ENCODE assay signal across 18 cellular contexts in the genomic region with DNA sequence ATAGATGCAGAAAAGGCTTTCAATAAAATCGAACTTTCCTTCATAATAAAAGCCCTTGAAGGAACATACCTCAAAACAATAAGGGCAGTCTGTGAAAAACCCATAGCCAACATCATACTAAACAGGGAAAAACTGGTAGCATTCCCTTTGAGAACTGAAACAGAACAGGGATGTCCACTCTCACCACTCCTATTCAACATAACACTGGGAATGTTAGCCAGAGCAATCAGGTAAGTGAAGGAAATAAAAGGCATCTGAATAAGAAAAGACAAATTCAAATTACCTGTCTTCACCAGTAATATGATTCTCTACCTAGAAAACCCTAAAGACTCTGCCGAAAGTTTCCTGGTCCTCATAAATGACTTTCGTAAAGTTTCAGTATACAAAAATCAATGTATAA.
DNase-seq lines count a peak whose midpoint lies in the region; ATAC-seq and TF ChIP-seq lines count a peak whose summit lies in the region.
"Had no signal": no experiment of that assay in that cellular context is flagged by ENCODE, and none has a peak within 500 bp of the region (broad histone marks: within the 10 kb centered on the region; RNA-seq: fewer than 3 reads in every experiment).

No MANE protein-coding gene starts in this region.

- H3K36me3 Mint-ChIP-seq in H9 (ENCODE audit: insufficient read depth in 1 of 3, low read depth in 3 of 3) (no peaks in the 10 kb centered on the region), WTC11 (no peaks in the 10 kb centered on the region)
- H3K36me3 Mint-ChIP-seq: CD4-positive, CD25-positive, alpha-beta regulatory T cell; CD8-positive, alpha-beta T cell had no signal

- no peak overlapping the region for H2BK12ac ChIP-seq in H9 (ENCODE audit: insufficient read length, low read depth, low read length)

- no peak overlapping the region for H2BK120ac ChIP-seq in H9 (ENCODE audit: low read depth, low read length, poor library complexity, severe bottlenecking)

- H2AK5ac ChIP-seq in H9 (ENCODE audit: insufficient read length, low read length): no peak overlapping the region

- TF ChIP-seq CTCF in H9 (conservative IDR thresholded peaks at IDR 0.05): no peak
- no peak for TF ChIP-seq CTCF in WTC11 (IDR thresholded peaks at IDR 0.05)

- no peak overlapping the region for H2BK15ac ChIP-seq in H9 (ENCODE audit: low read depth, low read length)

- POLR2A ChIA-PET in WTC11 (lab: Charles Lee): no interaction called here

- peak overlapping the region in 1 of 2 experiments; percentile 13; a peak in 2 of 5 replicates for H3K4me3 Mint-ChIP-seq in H9
- peak overlapping the region; percentile 39 for H3K4me3 Mint-ChIP-seq in WTC11
- H3K4me3 Mint-ChIP-seq: B cell; CD4-positive, CD25-positive, alpha-beta regulatory T cell; CD8-positive, alpha-beta T cell; HFFc6 had no signal

- H3K9me3 Mint-ChIP-seq in H9: no peaks in the 10 kb centered on the region
- peaks cover 4% of the 10 kb centered on the region; the same call in 1 of the 2 replicates for H3K9me3 Mint-ChIP-seq in WTC11
- H3K9me3 Mint-ChIP-seq: CD8-positive, alpha-beta T cell; HFFc6 had no signal

- H3K56ac ChIP-seq in H9 (ENCODE audit: insufficient read length, low read depth, low read length): no peak overlapping the region

- no peak overlapping the region for H4K8ac ChIP-seq in H9 (replicated peaks; ENCODE audit: insufficient read length, low read depth, low read length)

- H3K4me1 Mint-ChIP-seq in H9 (peaks cover 13 to 27% of the 10 kb centered on the region in 2 experiments), WTC11 (peaks cover 28% of the 10 kb centered on the region)
- H3K4me1 Mint-ChIP-seq: B cell; CD4-positive, CD25-positive, alpha-beta regulatory T cell had no signal

- no peak overlapping the region for H2BK20ac ChIP-seq in H9 (ENCODE audit: low read depth, low read length, poor library complexity, severe bottlenecking)

- H3K79me1 ChIP-seq in H9 (ENCODE audit: insufficient read depth, low read depth, low read length, poor library complexity, severe bottlenecking): no peaks in the 10 kb centered on the region

- H3K79me2 ChIP-seq in H9 (ENCODE audit: insufficient read depth, low read length) (no peaks in the 10 kb centered on the region), Karpas-422 (ENCODE audit: low read length) (no peaks in the 10 kb centered on the region)

- no peak overlapping the region for H4K5ac ChIP-seq in H9 (ENCODE audit: insufficient read length, low read depth, low read length)

- H3K27me3 ChIP-seq in H9 (ENCODE audit: insufficient read depth, low read length) (no peaks in the 10 kb centered on the region), HUES6 (ENCODE audit: control insufficient read depth, insufficient read depth, low read length) (no peaks in the 10 kb centered on the region), iPS DF 6.9 (ENCODE audit: control insufficient read depth, insufficient read depth, low read length) (no peaks in the 10 kb centered on the region), Karpas-422 (ENCODE audit: low read length) (no peaks in the 10 kb centered on the region)
- H3K27me3 ChIP-seq: BLaER1 had no signal

- no peak overlapping the region for H3K23ac ChIP-seq in H9 (ENCODE audit: insufficient read length, low read depth, low read length)

- ATAC-seq in WTC11: peak; percentile 74
- ATAC-seq: CD8-positive, alpha-beta T cell had no signal

- H3K14ac ChIP-seq in H9 (ENCODE audit: insufficient read depth, low read length): no peak overlapping the region

- no peak overlapping the region for H3K4ac ChIP-seq in H9 (ENCODE audit: low read depth, low read length)

- H3K27ac ChIP-seq in H9 (ENCODE audit: insufficient read length, low read depth, low read length): no peak overlapping the region
- no peak overlapping the region for H3K27ac ChIP-seq in HUES6 (ENCODE audit: low read depth, low read length)
- no peak overlapping the region for H3K27ac ChIP-seq in iPS DF 6.9 (ENCODE audit: low read length)
- no peak overlapping the region for H3K27ac ChIP-seq in Karpas-422 (ENCODE audit: low read length)
- H3K27ac ChIP-seq: BLaER1, C4-2B, GM23248 had no signal

- no peaks in the 10 kb centered on the region for H3K27me3 Mint-ChIP-seq in H9 (ENCODE audit: low read depth)
- H3K27me3 Mint-ChIP-seq in WTC11 (ENCODE audit: low read depth): no peaks in the 10 kb centered on the region
- H3K27me3 Mint-ChIP-seq: B cell; CD4-positive, CD25-positive, alpha-beta regulatory T cell had no signal

- no peaks in the 10 kb centered on the region; the same call in 1 of the 2 replicates for H3K4me1 ChIP-seq in H9 (ENCODE audit: insufficient read depth, low read length)
- H3K4me1 ChIP-seq in HUES6 (ENCODE audit: control insufficient read depth, insufficient read depth, low read length): peaks cover 9% of the 10 kb centered on the region
- no peaks in the 10 kb centered on the region for H3K4me1 ChIP-seq in iPS DF 6.9 (ENCODE audit: control insufficient read depth, insufficient read depth, low read length)
- no peaks in the 10 kb centered on the region for H3K4me1 ChIP-seq in Karpas-422 (ENCODE audit: low read length)
- H3K4me1 ChIP-seq: BLaER1, Caco-2, HAP-1 had no signal

- H3K36me3 ChIP-seq in HUES6 (ENCODE audit: control insufficient read depth, insufficient read depth, low read length): no peaks in the 10 kb centered on the region
- H3K36me3 ChIP-seq in iPS DF 6.9 (ENCODE audit: control insufficient read depth, insufficient read depth, low read length): no peaks in the 10 kb centered on the region
- H3K36me3 ChIP-seq in Karpas-422 (ENCODE audit: insufficient read depth, low read length): no peaks in the 10 kb centered on the region
- H3K36me3 ChIP-seq: BLaER1, HAP-1 had no signal

- no peak for DNase-seq in H9
- DNase-seq in WTC11 (ENCODE audit: low spot score): no peak
- DNase-seq in iPS DF 6.9 (ENCODE audit: low read depth, low spot score): peak; percentile 2
- DNase-seq in cerebellum (ENCODE audit: low spot score): no peak
- no peak for DNase-seq in Karpas-422
- DNase-seq in kidney tubule cell (ENCODE audit: low spot score): no peak
- DNase-seq: Caco-2; CD4-positive, CD25-positive, alpha-beta regulatory T cell; CD8-positive, alpha-beta T cell; DMS153; DND-41; GM23248; HFFc6 had no signal

- CTCF ChIA-PET in WTC11 (lab: Charles Lee): no interaction called here

- H3K4me3 ChIP-seq in HUES6 (ENCODE audit: low read depth, low read length): peak overlapping the region; percentile 20; the same call in 1 of the 2 replicates
- no peak overlapping the region for H3K4me3 ChIP-seq in iPS DF 6.9 (ENCODE audit: low read length)
- H3K4me3 ChIP-seq in Karpas-422 (ENCODE audit: low read length): no peak overlapping the region
- H3K4me3 ChIP-seq: BLaER1, GM23248, HAP-1 had no signal

- H2AFZ ChIP-seq in H9 (ENCODE audit: low read length): no peak overlapping the region
- H2AFZ ChIP-seq in Karpas-422 (ENCODE audit: low read length): no peak overlapping the region
- H2AFZ ChIP-seq: GM23248 had no signal

- H3K9me3 ChIP-seq in H9 (ENCODE audit: control insufficient read depth, low read depth, low read length) (no peaks in the 10 kb centered on the region), HUES6 (ENCODE audit: control insufficient read depth, insufficient read depth, low read depth, low read length) (no peaks in the 10 kb centered on the region), iPS DF 6.9 (ENCODE audit: control insufficient read depth, insufficient read depth, low read length) (no peaks in the 10 kb centered on the region), Karpas-422 (ENCODE audit: low read length) (no peaks in the 10 kb centered on the region; the same call in 1 of the 2 replicates)
- H3K9me3 ChIP-seq: BLaER1, Caco-2, HAP-1 had no signal

- no peaks in the 10 kb centered on the region for H4K20me1 ChIP-seq in H9 (ENCODE audit: control insufficient read depth, insufficient read depth, insufficient read length)
- no peaks in the 10 kb centered on the region for H4K20me1 ChIP-seq in Karpas-422 (ENCODE audit: insufficient read depth, low read depth, low read length)
- H4K20me1 ChIP-seq: BLaER1 had no signal

- H3K4me2 ChIP-seq in H9 (ENCODE audit: insufficient read depth, insufficient read length, low read length) (peak overlapping the region; percentile 41), Karpas-422 (ENCODE audit: low read depth, low read length, poor library complexity, severe bottlenecking) (no peak overlapping the region)
- H3K4me2 ChIP-seq: BLaER1 had no signal

- WGBS in H9 (ENCODE audit: extremely low coverage, insufficient read length, low lambda C conversion rate): no CpG with 5 or more reads among the region's 3 CpGs
- WGBS in iPS DF 6.9 (ENCODE audit: insufficient coverage, insufficient read length): no CpG with 5 or more reads among the region's 3 CpGs

- no peak overlapping the region for H3T11ph ChIP-seq in H9 (ENCODE audit: low read length)

- no peak overlapping the region for H3K9ac ChIP-seq in H9 (ENCODE audit: extremely low read depth, insufficient read length, low read length)
- no peak overlapping the region for H3K9ac ChIP-seq in HUES6 (ENCODE audit: low read length)
- H3K9ac ChIP-seq in Karpas-422 (ENCODE audit: low read length): no peak overlapping the region
- H3K9ac ChIP-seq: BLaER1, GM23248 had no signal

- H3K18ac ChIP-seq in H9 (ENCODE audit: insufficient read length, low read depth, low read length): no peak overlapping the region

- H3K23me2 ChIP-seq in H9 (ENCODE audit: insufficient read length, low read depth, low read length, poor library complexity, severe bottlenecking): no peaks in the 10 kb centered on the region

- H2BK5ac ChIP-seq in H9 (ENCODE audit: insufficient read length, low read length): no peak overlapping the region

- H3K27ac Mint-ChIP-seq in H9: peak overlapping the region in 2 of 3 experiments; percentile 50 to 74; a peak in 4 of 7 replicates
- H3K27ac Mint-ChIP-seq in WTC11: peak overlapping the region; percentile 91
- H3K27ac Mint-ChIP-seq: B cell; CD4-positive, CD25-positive, alpha-beta regulatory T cell; CD8-positive, alpha-beta T cell; HFFc6 had no signal

- H4K91ac ChIP-seq in H9 (ENCODE audit: insufficient read length, low read depth, low read length): no peak overlapping the region

- no peaks in the 10 kb centered on the region; the same call in 1 of the 2 replicates for H3K9me2 ChIP-seq in Karpas-422 (replicated peaks; ENCODE audit: insufficient read depth, low read length)

TF ChIP-seq in WTC11, 78 proteins besides CTCF, POLR2A, EP300 and RAD21 (continues in another document):
- no peak for TF ChIP-seq GABPB1 (CRISPR knock-in tag; IDR thresholded peaks at IDR 0.05)
